ENCODE assay signal across 8 cellular contexts in genomic region chr19:40348961-40349507, GRCh38. TPM values are rescaled to one million over a fixed set of nuclear protein-coding genes. Genes with fewer than 3 reads are reported as not detected.
DNase-seq lines count a peak whose midpoint lies in the region; ATAC-seq and TF ChIP-seq lines count a peak whose summit lies in the region.

No MANE protein-coding gene starts in this region.

- intact Hi-C loops in left ventricle myocardium inferior (cut with micrococcal nuclease) (no loop called here), sigmoid colon (cut with DNase I) (loop anchor here (2.0 to 5.0 kb wide), 3 partner anchors 53 to 118 kb away; partner anchors contain the start of gene SPTBN4)

- DNase-seq in activated CD8-positive, alpha-beta memory T cell treated with anti-CD3 and anti-CD28 coated beads, Interleukin-2, amount 10 ng/mL, durations not matched to agents 7 days and 5 days: no peak
- no peak for DNase-seq in activated CD8-positive, alpha-beta memory T cell treated with anti-CD3 and anti-CD28 coated beads, Interleukin-2, amount 50 U/mL, for 48 hours
- DNase-seq in NCI-H146 treated with DMSO at 0.1 percent for 48 hours (lab: John Stamatoyannopoulos, UW; ENCODE audit: unreplicated experiment) (peak; percentile 22), left ventricle myocardium inferior (no peak), sigmoid colon (no peak)
- peak in 1 of 2 donors; percentile 13 for DNase-seq in activated T-cell treated with anti-CD3 and anti-CD28 coated beads, Interleukin-2, amount 50 U/mL, for 72 hours

- TF ChIP-seq EP300 in sigmoid colon (IDR thresholded peaks at IDR 0.05): no peak

- peak overlapping the region; percentile 86 for H3K27ac Mint-ChIP-seq in activated CD8-positive, alpha-beta memory T cell treated with anti-CD3 and anti-CD28 coated beads, Interleukin-2, amount 10 ng/mL, durations not matched to agents 7 days and 5 days
- peak overlapping the region; percentile 88 for H3K27ac Mint-ChIP-seq in activated T-cell treated with anti-CD3 and anti-CD28 coated beads, Interleukin-2, amount 50 U/mL, for 72 hours

- H3K9me3 Mint-ChIP-seq in activated CD8-positive, alpha-beta memory T cell treated with anti-CD3 and anti-CD28 coated beads, Interleukin-2, amount 10 ng/mL, durations not matched to agents 7 days and 5 days (ENCODE audit: low read depth): no peaks in the 10 kb centered on the region
- H3K9me3 Mint-ChIP-seq in activated T-cell treated with anti-CD3 and anti-CD28 coated beads, Interleukin-2, amount 50 U/mL, for 72 hours: no peaks in the 10 kb centered on the region

- H3K27me3 Mint-ChIP-seq in activated CD8-positive, alpha-beta memory T cell treated with anti-CD3 and anti-CD28 coated beads, Interleukin-2, amount 10 ng/mL, durations not matched to agents 7 days and 5 days: peaks cover 2% of the 10 kb centered on the region
- H3K27me3 Mint-ChIP-seq in activated T-cell treated with anti-CD3 and anti-CD28 coated beads, Interleukin-2, amount 50 U/mL, for 72 hours (ENCODE audit: low read depth): no peaks in the 10 kb centered on the region

- no peaks in the 10 kb centered on the region for H3K27me3 ChIP-seq in left ventricle myocardium inferior (ENCODE audit: low read depth)
- H3K27me3 ChIP-seq in sigmoid colon: no peaks in the 10 kb centered on the region

- H3K9me3 ChIP-seq in left ventricle myocardium inferior (replicated peaks): no peaks in the 10 kb centered on the region
- no peaks in the 10 kb centered on the region for H3K9me3 ChIP-seq in sigmoid colon

- peak overlapping the region; percentile 86 for H3K4me3 Mint-ChIP-seq in activated CD8-positive, alpha-beta memory T cell treated with anti-CD3 and anti-CD28 coated beads, Interleukin-2, amount 10 ng/mL, durations not matched to agents 7 days and 5 days
- H3K4me3 Mint-ChIP-seq in activated T-cell treated with anti-CD3 and anti-CD28 coated beads, Interleukin-2, amount 50 U/mL, for 72 hours: peak overlapping the region; percentile 89 to 94

- H3K4me3 ChIP-seq in left ventricle myocardium inferior (peak overlapping the region; percentile 80), sigmoid colon (peak overlapping the region; percentile 69 to 90 (median 76))

- no peak for TF ChIP-seq POLR2A in sigmoid colon (IDR thresholded peaks at IDR 0.05)

- H3K27ac ChIP-seq in left ventricle myocardium inferior (replicated peaks): peak overlapping the region; percentile 89
- H3K27ac ChIP-seq in sigmoid colon: peak overlapping the region; percentile 78 to 84 (median 84)

- H3K4me1 Mint-ChIP-seq in activated CD8-positive, alpha-beta memory T cell treated with anti-CD3 and anti-CD28 coated beads, Interleukin-2, amount 10 ng/mL, durations not matched to agents 7 days and 5 days: peaks cover 30% of the 10 kb centered on the region
- H3K4me1 Mint-ChIP-seq in activated T-cell treated with anti-CD3 and anti-CD28 coated beads, Interleukin-2, amount 50 U/mL, for 72 hours (ENCODE audit: low read depth): peaks cover 40% of the 10 kb centered on the region

- CTCF ChIA-PET in activated CD8-positive, alpha-beta memory T cell treated with anti-CD3 and anti-CD28 coated beads, Interleukin-2, amount 10 ng/mL, durations not matched to agents 7 days and 5 days (lab: Charles Lee): interaction anchor here (1.5 to 2.6 kb wide), 3 partner anchors 12 to 72 kb away, joined by 3 to 13 read pairs (median 9); no protein-coding TSS in a partner anchor

- H3K36me3 Mint-ChIP-seq in activated CD8-positive, alpha-beta memory T cell treated with anti-CD3 and anti-CD28 coated beads, Interleukin-2, amount 10 ng/mL, durations not matched to agents 7 days and 5 days: peaks cover 5% of the 10 kb centered on the region
- peaks cover 0 to 4% of the 10 kb centered on the region in 2 donors for H3K36me3 Mint-ChIP-seq in activated T-cell treated with anti-CD3 and anti-CD28 coated beads, Interleukin-2, amount 50 U/mL, for 72 hours (ENCODE audit: insufficient read depth in 2 of 2)

- WGBS in sigmoid colon, 2 donors: 12 to 17% methylated on average over 17 of the region's 17 CpGs

- ATAC-seq in activated CD8-positive, alpha-beta memory T cell treated with anti-CD3 and anti-CD28 coated beads, Interleukin-2, amount 10 ng/mL, durations not matched to agents 7 days and 5 days: no peak
- no peak for ATAC-seq in activated T-cell treated with anti-CD3 and anti-CD28 coated beads, Interleukin-2, amount 50 U/mL, for 72 hours (replicated peaks in 1 of 2)
- no peak for ATAC-seq in GM18520 (IDR thresholded peaks at IDR 0.05; ENCODE audit: unreplicated experiment)
- no peak for ATAC-seq in GM21390 (IDR thresholded peaks at IDR 0.05; ENCODE audit: unreplicated experiment)

- H3K4me1 ChIP-seq in left ventricle myocardium inferior (peaks cover 48% of the 10 kb centered on the region), sigmoid colon (peaks cover 0 to 30% (median 22%) of the 10 kb centered on the region in 4 donors)

- H3K36me3 ChIP-seq in left ventricle myocardium inferior (no peaks in the 10 kb centered on the region), sigmoid colon (no peaks in the 10 kb centered on the region)

- TF ChIP-seq CTCF in left ventricle myocardium inferior (IDR thresholded peaks at IDR 0.05; ENCODE audit: borderline replicate concordance): no peak
- TF ChIP-seq CTCF in sigmoid colon (IDR thresholded peaks at IDR 0.05): no peak

RNA-seq across cellular contexts. Expression of gene PLD3, which starts 0.5 kb away (rescaled TPM):
- 10 to 100 TPM; 72.0 to 84.7 TPM for total RNA-seq in activated CD8-positive, alpha-beta memory T cell treated with anti-CD3 and anti-CD28 coated beads, Interleukin-2, amount 10 ng/mL, durations not matched to agents 7 days and 5 days
- 100 to 1,000 TPM in 1 of 2 donors, 10 to 100 TPM in 1; 99.8 to 102 TPM for total RNA-seq in activated T-cell treated with anti-CD3 and anti-CD28 coated beads, Interleukin-2, amount 50 U/mL, for 72 hours
- total RNA-seq in left ventricle myocardium inferior (156 TPM), sigmoid colon (100 to 1,000 TPM; 164 to 270 (median 230) TPM)
- 100 to 1,000 TPM in 2 of 3 donors, 10 to 100 TPM in 1; 48.0 to 121 (median 118) TPM for polyA plus RNA-seq in sigmoid colon

RNA-seq across cellular contexts. Expression of gene C19orf47, which starts 0.8 kb away (rescaled TPM):
- 10 to 100 TPM; 25.9 to 32.4 TPM for total RNA-seq in activated CD8-positive, alpha-beta memory T cell treated with anti-CD3 and anti-CD28 coated beads, Interleukin-2, amount 10 ng/mL, durations not matched to agents 7 days and 5 days
- total RNA-seq in activated T-cell treated with anti-CD3 and anti-CD28 coated beads, Interleukin-2, amount 50 U/mL, for 72 hours: 10 to 100 TPM; 20.7 to 24.8 TPM
- total RNA-seq in left ventricle myocardium inferior (166 TPM), sigmoid colon (10 to 100 TPM in 3 of 4 donors, 1 to 10 TPM in 1; 8.9 to 12.8 (median 11.5) TPM)
- 10 to 100 TPM in 1 of 3 donors, 1 to 10 TPM in 2; 7.9 to 16.7 (median 8.4) TPM for polyA plus RNA-seq in sigmoid colon

RNA-seq across cellular contexts. Expression of gene HIPK4, which starts 40.9 kb away (rescaled TPM):
- not detected for total RNA-seq in activated CD8-positive, alpha-beta memory T cell treated with anti-CD3 and anti-CD28 coated beads, Interleukin-2, amount 10 ng/mL, durations not matched to agents 7 days and 5 days
- total RNA-seq in activated T-cell treated with anti-CD3 and anti-CD28 coated beads, Interleukin-2, amount 50 U/mL, for 72 hours: under 1 TPM in 1 of 2 donors, not detected in 1; 0.12 TPM
- total RNA-seq in left ventricle myocardium inferior: not detected
- total RNA-seq in sigmoid colon: under 1 TPM in 2 of 4 donors, not detected in 2; 0.14 to 0.36 TPM
- under 1 TPM in 1 of 3 donors, not detected in 2; 0.06 TPM for polyA plus RNA-seq in sigmoid colon
